Comparison of ENCODE assay signal across 17 cellular contexts in the genomic region with DNA sequence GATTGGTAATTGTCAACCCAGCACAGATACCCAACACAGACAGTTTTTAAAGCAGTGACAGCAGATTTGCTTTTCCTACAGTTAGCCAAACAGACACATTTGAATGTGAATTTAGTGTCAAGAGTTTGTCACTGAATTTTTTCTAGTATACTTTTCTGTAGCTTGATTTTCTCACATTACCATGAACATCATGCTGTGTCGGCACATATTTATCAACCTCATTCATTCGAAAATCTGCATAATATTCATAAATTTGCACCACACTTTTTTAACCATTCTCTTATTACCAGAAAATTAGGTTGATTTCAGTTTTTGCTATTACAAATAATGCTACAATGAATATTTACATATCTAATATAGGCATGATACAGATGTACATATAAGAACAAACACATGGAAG. TPM values are rescaled to one million over a fixed set of nuclear protein-coding genes. Genes with fewer than 3 reads are reported as not detected.
DNase-seq lines count a peak whose midpoint lies in the region; ATAC-seq, FAIRE-seq and TF ChIP-seq lines count a peak whose summit lies in the region.
"Had no signal": no experiment of that assay in that cellular context is flagged by ENCODE, and none has a peak within 500 bp of the region (broad histone marks: within the 10 kb centered on the region; RNA-seq: fewer than 3 reads in every experiment).

No MANE protein-coding gene starts in this region.

- no peak overlapping the region for H3K23ac ChIP-seq in IMR-90 (ENCODE audit: low read depth, low read length)

- no peak for ATAC-seq in IMR-90 (ENCODE audit: low read depth)
- ATAC-seq in foreskin keratinocyte, result no peak
- no peak for ATAC-seq in upper lobe of right lung
- ATAC-seq in GM21423 (IDR thresholded peaks at IDR 0.05; ENCODE audit: unreplicated experiment), result no peak

- no peaks in the 10 kb centered on the region for H3K79me2 ChIP-seq in endothelial cell of umbilical vein (ENCODE audit: control insufficient read depth, insufficient read depth, low read length)

- CTCF ChIA-PET in IMR-90 (lab: Yijun Ruan, JAX), result no interaction called here
- CTCF ChIA-PET in endothelial cell of umbilical vein (lab: Charles Lee), result no interaction called here

- DNase-seq in D721Med (ENCODE audit: insufficient read length, low spot score), result no peak
- DNase-seq in IMR-90, result no peak
- DNase-seq in endothelial cell of umbilical vein (ENCODE audit: low read depth, low spot score), result no peak
- no peak for DNase-seq in foreskin keratinocyte
- DNase-seq in upper lobe of right lung, result no peak
- no peak for DNase-seq in head of caudate nucleus
- DNase-seq: ACHN; BE2C; C1 segment of cervical spinal cord; CD4-positive, CD25-positive, alpha-beta regulatory T cell; CD8-positive, alpha-beta memory T cell; COR-L47; GOT3; H7 had no signal

- H2AK5ac ChIP-seq in IMR-90 (ENCODE audit: low read depth, low read length), result no peak overlapping the region

- H3K27me3 ChIP-seq in IMR-90 (ENCODE audit: control insufficient read depth, insufficient read depth, low read length) (no peaks in the 10 kb centered on the region), endothelial cell of umbilical vein (ENCODE audit: control insufficient read depth in 2 of 2, insufficient read depth in 2 of 2, low read length in 2 of 2) (no peaks in the 10 kb centered on the region), foreskin keratinocyte (no peaks in the 10 kb centered on the region), upper lobe of right lung (no peaks in the 10 kb centered on the region)
- H3K27me3 ChIP-seq: BE2C had no signal

- no peaks in the 10 kb centered on the region for H4K20me1 ChIP-seq in IMR-90 (ENCODE audit: insufficient read depth, low read length)
- H4K20me1 ChIP-seq in endothelial cell of umbilical vein (replicated peaks; ENCODE audit: control insufficient read depth, extremely low read depth, insufficient read depth, low read length), result no peaks in the 10 kb centered on the region

- no CpG with 5 or more reads among the region's 2 CpGs for WGBS in IMR-90 (ENCODE audit: extremely low coverage in 2 of 2, insufficient read length in 1 of 2), 2 experiments

- no peak overlapping the region for H3K14ac ChIP-seq in IMR-90 (replicated peaks; ENCODE audit: low read depth, low read length)

- POLR2A ChIA-PET in IMR-90 (lab: Charles Lee; ENCODE audit: unreplicated experiment), result no interaction called here
- POLR2A ChIA-PET in endothelial cell of umbilical vein (lab: Charles Lee), result no interaction called here

- H3K36me3 ChIP-seq in IMR-90 (ENCODE audit: control insufficient read depth, insufficient read depth, low read length) (no peaks in the 10 kb centered on the region), endothelial cell of umbilical vein (ENCODE audit: control insufficient read depth in 2 of 2, extremely low read depth in 1 of 2, insufficient read depth in 2 of 2, low read length in 2 of 2) (no peaks in the 10 kb centered on the region), upper lobe of right lung (no peaks in the 10 kb centered on the region)
- H3K36me3 ChIP-seq: BE2C had no signal

- no peak overlapping the region for H3K56ac ChIP-seq in IMR-90 (ENCODE audit: extremely low read depth, insufficient read depth, low read length)

- H2BK120ac ChIP-seq in IMR-90 (ENCODE audit: low read depth, low read length), result no peak overlapping the region

- H3K4me2 ChIP-seq in IMR-90 (ENCODE audit: low read depth, low read length), result no peak overlapping the region
- no peak overlapping the region for H3K4me2 ChIP-seq in endothelial cell of umbilical vein (ENCODE audit: insufficient read depth, low read length)

- no peak overlapping the region for H3K18ac ChIP-seq in IMR-90 (ENCODE audit: low read depth, low read length)

- no peak overlapping the region for H2BK15ac ChIP-seq in IMR-90 (ENCODE audit: low read depth, low read length)

- no peak overlapping the region for H3K27ac ChIP-seq in IMR-90 (ENCODE audit: insufficient read depth, low read length)
- H3K27ac ChIP-seq in endothelial cell of umbilical vein (ENCODE audit: insufficient read depth, low read depth, low read length), result no peak overlapping the region
- H3K27ac ChIP-seq in foreskin keratinocyte, result peak overlapping the region; percentile 33
- H3K27ac ChIP-seq in upper lobe of right lung, result no peak overlapping the region

- H4K5ac ChIP-seq in IMR-90 (ENCODE audit: low read depth, low read length), result no peak overlapping the region

- no peak for TF ChIP-seq RAD21 in IMR-90 (IDR thresholded peaks at IDR 0.05; ENCODE audit: low read length)

- H2AFZ ChIP-seq in IMR-90 (replicated peaks; ENCODE audit: low read length, poor library complexity) (no peak overlapping the region), endothelial cell of umbilical vein (ENCODE audit: low read depth, low read length) (no peak overlapping the region)

- H3K4ac ChIP-seq in IMR-90 (ENCODE audit: low read depth, low read length), result no peak overlapping the region

- in situ Hi-C loops in IMR-90 (cut with MboI; ENCODE audit: low sequenced_read_pairs), result no loop called here

- TF ChIP-seq CTCF in D721Med (IDR thresholded peaks at IDR 0.05; ENCODE audit: insufficient read depth, missing control alignments) (no peak), IMR-90 (conservative IDR thresholded peaks at IDR 0.05; ENCODE audit: low read depth, low read length) (no peak), endothelial cell of umbilical vein (IDR thresholded peaks at IDR 0.05; ENCODE audit: extremely low read depth in 1 of 2, insufficient read depth in 1 of 2, low read depth in 1 of 2, low read length in 2 of 2) (no peak), foreskin keratinocyte (conservative IDR thresholded peaks at IDR 0.05) (no peak), upper lobe of right lung (IDR thresholded peaks at IDR 0.05) (no peak)

- H3K9ac ChIP-seq in IMR-90 (ENCODE audit: low read depth, low read length), result no peak overlapping the region
- no peak overlapping the region for H3K9ac ChIP-seq in endothelial cell of umbilical vein (replicated peaks; ENCODE audit: extremely low read depth, insufficient read depth, low read length)

- intact Hi-C loops in IMR-90 (cut with micrococcal nuclease) (loop anchor here (5.0 to 10.0 kb wide), 3 partner anchors 87 to 404 kb away; no protein-coding TSS in a partner anchor), endothelial cell of umbilical vein (cut with micrococcal nuclease) (no loop called here), upper lobe of right lung (cut with DNase I) (no loop called here), head of caudate nucleus (cut with DNase I) (no loop called here)

- no peak overlapping the region for H4K91ac ChIP-seq in IMR-90 (ENCODE audit: insufficient read depth, low read depth, low read length)

- H3K4me1 ChIP-seq in IMR-90 (ENCODE audit: control insufficient read depth, insufficient read depth, low read length) (no peaks in the 10 kb centered on the region), endothelial cell of umbilical vein (ENCODE audit: control insufficient read depth, extremely low read depth, insufficient read depth, low read length) (no peaks in the 10 kb centered on the region), foreskin keratinocyte (peaks cover 22% of the 10 kb centered on the region), upper lobe of right lung (no peaks in the 10 kb centered on the region)
- H3K4me1 ChIP-seq: BE2C had no signal

- no peak overlapping the region for H4K8ac ChIP-seq in IMR-90 (ENCODE audit: low read depth in 2 of 2, low read length in 2 of 2)

- H3K9me3 ChIP-seq in IMR-90 (ENCODE audit: control insufficient read depth, insufficient read depth, low read length), result no peaks in the 10 kb centered on the region; the same call in 1 of the 2 replicates
- no peaks in the 10 kb centered on the region for H3K9me3 ChIP-seq in endothelial cell of umbilical vein (replicated peaks; ENCODE audit: control insufficient read depth, insufficient read depth, low read length)
- no peaks in the 10 kb centered on the region for H3K9me3 ChIP-seq in upper lobe of right lung
- H3K9me3 ChIP-seq: BE2C had no signal

- H3K79me1 ChIP-seq in IMR-90 (ENCODE audit: low read depth in 1 of 2, low read length in 2 of 2), result no peaks in the 10 kb centered on the region

- H3K4me3 ChIP-seq in IMR-90 (ENCODE audit: insufficient read depth, low read depth, low read length) (no peak overlapping the region), endothelial cell of umbilical vein (replicated peaks in 1 of 3; ENCODE audit: insufficient read depth in 1 of 3, low read depth in 1 of 3, low read length in 3 of 3) (no peak overlapping the region), upper lobe of right lung (no peak overlapping the region)

- no peak overlapping the region for H2BK20ac ChIP-seq in IMR-90 (ENCODE audit: low read depth, low read length)

- FAIRE-seq in D721Med (lab: Jason Lieb, UNC) (peak; percentile 6), endothelial cell of umbilical vein (lab: Jason Lieb, UNC) (peak; percentile 8)
- FAIRE-seq: GM12892 had no signal

- dilution Hi-C loops in IMR-90 (cut with HindIII; ENCODE audit: low sequenced_read_pairs, unreplicated experiment), result no loop called here
- dilution Hi-C loops in endothelial cell of umbilical vein (cut with MboI; ENCODE audit: extremely low pct_ligation_motif_present, low sequenced_read_pairs), result no loop called here

- no peak for TF ChIP-seq POLR2A in IMR-90 (IDR thresholded peaks at IDR 0.05; ENCODE audit: low read depth, low read length)
- no peak for TF ChIP-seq POLR2A in endothelial cell of umbilical vein (IDR thresholded peaks at IDR 0.05; ENCODE audit: low read depth, low read length)

- no peak overlapping the region for H2AK9ac ChIP-seq in IMR-90 (replicated peaks; ENCODE audit: low read depth, low read length, poor library complexity)

- no peak overlapping the region for H2BK5ac ChIP-seq in IMR-90 (ENCODE audit: low read depth, low read length, poor library complexity, severe bottlenecking)

- no peaks in the 10 kb centered on the region for H3K9me1 ChIP-seq in IMR-90 (ENCODE audit: insufficient read depth, low read length)
- H3K9me1 ChIP-seq in endothelial cell of umbilical vein (replicated peaks; ENCODE audit: control insufficient read depth, extremely low read depth, insufficient read depth, low read length), result no peaks in the 10 kb centered on the region

- BruUV-seq in IMR-90 (replicated peaks; lab: Mats Ljungman, UMichigan) (no TSS peak), endothelial cell of umbilical vein (replicated peaks; lab: Mats Ljungman, UMichigan) (no TSS peak)

RNA-seq across cellular contexts. Expression of a gene that starts 27.0 kb away (rescaled TPM):
- total RNA-seq in IMR-90 (2012; rRNA removed) (not detected in 2 replicates), endothelial cell of umbilical vein (0.07 TPM in 2 replicates), foreskin keratinocyte (73.1 and 102 TPM in 2 replicates), upper lobe of right lung (0.12 TPM)
- polyA plus RNA-seq in IMR-90 (2012; rRNA removed) (not detected in 2 replicates), endothelial cell of umbilical vein (not detected in 2 replicates), foreskin keratinocyte (18.4 and 20.3 TPM in 2 replicates)
- not detected in 2 replicates for polyA plus RNA-seq in IMR-90 (2012; cell fraction: cytosol; rRNA removed)
- polyA plus RNA-seq in IMR-90 (2012; cell fraction: nucleus; rRNA removed; ENCODE audit: low replicate concordance), result not detected in 2 replicates
- polyA plus RNA-seq in endothelial cell of umbilical vein (2011; cell fraction: cytosol; rRNA removed), result not detected in 2 replicates
- 0.03 and 0.04 TPM in 2 replicates for polyA plus RNA-seq in endothelial cell of umbilical vein (2011; cell fraction: nucleus; rRNA removed)
- polyA plus RNA-seq in endothelial cell of umbilical vein (2012), result not detected in 2 replicates
- not detected in 2 replicates for polyA minus RNA-seq in endothelial cell of umbilical vein
- not detected for polyA minus RNA-seq in endothelial cell of umbilical vein (2011; cell fraction: cytosol; rRNA and poly(A)+ RNA removed)
- 0.05 TPM in 1 of 2 replicates, not detected in the other for polyA minus RNA-seq in endothelial cell of umbilical vein (2011; cell fraction: nucleus; rRNA and poly(A)+ RNA removed)
- total RNA-seq: A172; CD4-positive, CD25-positive, alpha-beta regulatory T cell; CD8-positive, alpha-beta memory T cell; H7 had no signal
- polyA plus RNA-seq: CD4-positive, CD25-positive, alpha-beta regulatory T cell; CD8-positive, alpha-beta memory T cell had no signal

RNA-seq across cellular contexts. Expression of a gene that starts 43.9 kb away (rescaled TPM):
- not detected in 2 replicates for total RNA-seq in IMR-90 (2012; rRNA removed)
- polyA plus RNA-seq in IMR-90 (2012; rRNA removed), result not detected in 2 replicates
- not detected in 2 replicates for polyA plus RNA-seq in IMR-90 (2012; cell fraction: cytosol; rRNA removed)
- polyA plus RNA-seq in IMR-90 (2012; cell fraction: nucleus; rRNA removed; ENCODE audit: low replicate concordance), result not detected in 2 replicates
- not detected in 2 replicates for total RNA-seq in endothelial cell of umbilical vein
- not detected in 2 replicates for polyA plus RNA-seq in endothelial cell of umbilical vein
- polyA plus RNA-seq in endothelial cell of umbilical vein (2011; cell fraction: cytosol; rRNA removed), result not detected in 2 replicates
- polyA plus RNA-seq in endothelial cell of umbilical vein (2011; cell fraction: nucleus; rRNA removed), result not detected in 2 replicates
- not detected in 2 replicates for polyA plus RNA-seq in endothelial cell of umbilical vein (2012)
- not detected in 2 replicates for polyA minus RNA-seq in endothelial cell of umbilical vein
- not detected for polyA minus RNA-seq in endothelial cell of umbilical vein (2011; cell fraction: cytosol; rRNA and poly(A)+ RNA removed)
- not detected in 2 replicates for polyA minus RNA-seq in endothelial cell of umbilical vein (2011; cell fraction: nucleus; rRNA and poly(A)+ RNA removed)
- total RNA-seq in foreskin keratinocyte, result 0.04 TPM in 1 of 2 replicates, not detected in the other
- polyA plus RNA-seq in foreskin keratinocyte, result not detected in 2 replicates
- total RNA-seq in upper lobe of right lung, result not detected
- total RNA-seq: A172; CD4-positive, CD25-positive, alpha-beta regulatory T cell; CD8-positive, alpha-beta memory T cell; H7 had no signal
- polyA plus RNA-seq: CD4-positive, CD25-positive, alpha-beta regulatory T cell; CD8-positive, alpha-beta memory T cell had no signal

Comparison
In these comparisons a context has a peak if more than half of its experiments do, and no peak if none do; other contexts are left out.
1. RNA of a gene that starts 27.0 kb away (total RNA-seq): 73.1 to 102 TPM in foreskin keratinocyte; 0.12 TPM in upper lobe of right lung (single experiment), 0.07 TPM in endothelial cell of umbilical vein and not detected in IMR-90; every median in the first group is over 10 times any median in the second.